ENCODE assay signal across 29 cellular contexts in genomic region chr3:79922633-79923032, GRCh38.
"Had no signal": no experiment of that assay in that cellular context is flagged by ENCODE, and none has a peak within 500 bp of the region (broad histone marks: within the 10 kb centered on the region; RNA-seq: fewer than 3 reads in every experiment).

No MANE protein-coding gene starts in this region.

- H3K36me3 ChIP-seq: stomach, suprapubic skin, thoracic aorta, thyroid gland, tibial artery, tibial nerve, transverse colon, upper lobe of left lung, upper lobe of right lung, uterus, vagina had no signal

- DNase-seq: stimulated activated CD4-positive, alpha-beta T cell treated with anti-CD3 and anti-CD28 coated beads, Interleukin-2, amount 100 ng/mL, for 48 hours; stimulated activated CD4-positive, alpha-beta T cell treated with anti-CD3 and anti-CD28 coated beads, Interleukin-4, amount 100 ng/mL, for 1 hour; stimulated activated CD4-positive, alpha-beta T cell treated with anti-CD3 and anti-CD28 coated beads, Interleukin-4, amount 100 ng/mL, for 24 hours; stimulated activated CD4-positive, alpha-beta T cell treated with anti-CD3 and anti-CD28 coated beads, Interleukin-4, amount 100 ng/mL, for 4 hours; stimulated activated CD8-positive, alpha-beta memory T cell treated with anti-CD3 and anti-CD28 coated beads, Interleukin-4, amount 100 ng/mL, for 48 hours; stimulated activated naive B cell treated with anti-CD40 and anti-IgM and Interleukin-4, amounts not matched to agents 10 μg/mL and 1 μg/mL and 100 μg/mL, for 72 hours; stimulated activated naive CD4-positive, alpha-beta T cell; stimulated activated naive CD4-positive, alpha-beta T cell treated with Interleukin-2 at 50 U/mL for 16 hours; stimulated activated naive CD8-positive, alpha-beta T cell treated with anti-CD3 and anti-CD28 coated beads, Interleukin-15, amount 100 ng/mL, for 72 hours; stimulated activated naive CD8-positive, alpha-beta T cell treated with anti-CD3 and anti-CD28 coated beads, Interleukin-15, Interleukin-2, amounts not matched to agents 100 U/mL and 50 U/mL, for 24 hours; stomach; substantia nigra; testis; thyroid gland; tibial artery; transverse colon; trophoblast cell; upper lobe of left lung; upper lobe of right lung; uterus had no signal

- H3K4me1 Mint-ChIP-seq: stimulated activated effector memory CD8-positive, alpha-beta T cell treated with anti-CD3 and anti-CD28 coated beads, Interleukin-12 subunit alpha, Interleukin-12 subunit beta, amount 100 ng/mL, for 72 hours; stimulated activated memory B cell treated with anti-CD40 and anti-IgM and Interleukin-4, amounts not matched to agents 10 μg/mL and 1 μg/mL and 100 μg/mL, for 72 hours; stimulated activated naive B cell treated with anti-CD40 and anti-IgM and Interleukin-4, amounts not matched to agents 10 μg/mL and 1 μg/mL and 100 μg/mL, for 72 hours; stimulated activated naive CD8-positive, alpha-beta T cell treated with anti-CD3 and anti-CD28 coated beads, Interleukin-15, amount 100 ng/mL, for 72 hours had no signal

- H3K9me3 ChIP-seq: stomach, suprapubic skin, testis, thoracic aorta, thyroid gland, tibial artery, tibial nerve, transverse colon, upper lobe of left lung, upper lobe of right lung, uterus, vagina had no signal

- H3K27me3 ChIP-seq: stomach, suprapubic skin, testis, thyroid gland, tibial artery, tibial nerve, transverse colon, upper lobe of left lung, upper lobe of right lung, uterus, vagina had no signal

- H3K27me3 Mint-ChIP-seq: stimulated activated memory B cell treated with anti-CD40 and anti-IgM and Interleukin-4, amounts not matched to agents 10 μg/mL and 1 μg/mL and 100 μg/mL, for 72 hours; stimulated activated naive B cell treated with anti-CD40 and anti-IgM and Interleukin-4, amounts not matched to agents 10 μg/mL and 1 μg/mL and 100 μg/mL, for 72 hours; stimulated activated naive CD8-positive, alpha-beta T cell treated with anti-CD3 and anti-CD28 coated beads, Interleukin-15, amount 100 ng/mL, for 72 hours; stimulated activated naive CD8-positive, alpha-beta T cell treated with anti-CD3 and anti-CD28 coated beads, Interleukin-15, Interleukin-2, amounts not matched to agents 100 ng/mL and 50 ng/mL, for 24 hours; type B pancreatic cell had no signal

- H3K4me3 ChIP-seq: stomach, suprapubic skin, testis, thoracic aorta, thyroid gland, tibial artery, tibial nerve, transverse colon, upper lobe of left lung, upper lobe of right lung, uterus, vagina had no signal

- FAIRE-seq: urothelium cell line had no signal

- H3K27ac ChIP-seq: stomach, suprapubic skin, testis, thoracic aorta, thyroid gland, tibial artery, tibial nerve, transverse colon, upper lobe of left lung, upper lobe of right lung, uterus, vagina had no signal

- H3K4me1 ChIP-seq: stomach, suprapubic skin, testis, thyroid gland, tibial artery, tibial nerve, transverse colon, upper lobe of left lung, upper lobe of right lung, uterus, vagina had no signal

- H3K36me3 Mint-ChIP-seq: stimulated activated effector memory CD8-positive, alpha-beta T cell treated with anti-CD3 and anti-CD28 coated beads, Interleukin-12 subunit alpha, Interleukin-12 subunit beta, amount 100 ng/mL, for 72 hours; stimulated activated memory B cell treated with anti-CD40 and anti-IgM and Interleukin-4, amounts not matched to agents 10 μg/mL and 1 μg/mL and 100 μg/mL, for 72 hours; type B pancreatic cell had no signal

- H3K9me3 Mint-ChIP-seq: stimulated activated memory B cell treated with anti-CD40 and anti-IgM and Interleukin-4, amounts not matched to agents 10 μg/mL and 1 μg/mL and 100 μg/mL, for 72 hours; stimulated activated naive CD8-positive, alpha-beta T cell treated with anti-CD3 and anti-CD28 coated beads, Interleukin-15, amount 100 ng/mL, for 72 hours; type B pancreatic cell had no signal

- H3K27ac Mint-ChIP-seq: stimulated activated effector memory CD8-positive, alpha-beta T cell treated with anti-CD3 and anti-CD28 coated beads, Interleukin-12 subunit alpha, Interleukin-12 subunit beta, amount 100 ng/mL, for 72 hours; stimulated activated memory B cell treated with anti-CD40 and anti-IgM and Interleukin-4, amounts not matched to agents 10 μg/mL and 1 μg/mL and 100 μg/mL, for 72 hours; stimulated activated naive B cell treated with anti-CD40 and anti-IgM and Interleukin-4, amounts not matched to agents 10 μg/mL and 1 μg/mL and 100 μg/mL, for 72 hours; stimulated activated naive CD8-positive, alpha-beta T cell treated with anti-CD3 and anti-CD28 coated beads, Interleukin-15, amount 100 ng/mL, for 72 hours; stimulated activated naive CD8-positive, alpha-beta T cell treated with anti-CD3 and anti-CD28 coated beads, Interleukin-15, Interleukin-2, amounts not matched to agents 100 ng/mL and 50 ng/mL, for 24 hours; type B pancreatic cell had no signal

- H3K4me3 Mint-ChIP-seq: stimulated activated effector memory CD8-positive, alpha-beta T cell treated with anti-CD3 and anti-CD28 coated beads, Interleukin-12 subunit alpha, Interleukin-12 subunit beta, amount 100 ng/mL, for 72 hours; stimulated activated memory B cell treated with anti-CD40 and anti-IgM and Interleukin-4, amounts not matched to agents 10 μg/mL and 1 μg/mL and 100 μg/mL, for 72 hours; stimulated activated naive B cell treated with anti-CD40 and anti-IgM and Interleukin-4, amounts not matched to agents 10 μg/mL and 1 μg/mL and 100 μg/mL, for 72 hours; stimulated activated naive CD8-positive, alpha-beta T cell treated with anti-CD3 and anti-CD28 coated beads, Interleukin-15, amount 100 ng/mL, for 72 hours; stimulated activated naive CD8-positive, alpha-beta T cell treated with anti-CD3 and anti-CD28 coated beads, Interleukin-15, Interleukin-2, amounts not matched to agents 100 ng/mL and 50 ng/mL, for 24 hours; type B pancreatic cell had no signal
